ENCODE assay signal across 26 cellular contexts in genomic region chr22:26403827-26404226, GRCh38.
"Had no signal": no experiment of that assay in that cellular context is flagged by ENCODE, and none has a peak within 500 bp of the region (broad histone marks: within the 10 kb centered on the region; RNA-seq: fewer than 3 reads in every experiment).

No MANE protein-coding gene starts in this region.

- H3K79me2 ChIP-seq: hepatocyte had no signal

- H3K9me3 Mint-ChIP-seq: activated CD4-positive, alpha-beta memory T cell treated with anti-CD3 and anti-CD28 coated beads, Interleukin-2, amount 10 ng/mL, durations not matched to agents 7 days and 5 days; activated CD4-positive, alpha-beta T cell treated with anti-CD3 and anti-CD28 coated beads, Interleukin-2, amount 10 ng/mL, durations not matched to agents 7 days and 5 days; activated naive CD8-positive, alpha-beta T cell treated with anti-CD3 and anti-CD28 coated beads for 36 hours; activated T-cell treated with anti-CD3 and anti-CD28 coated beads, Interleukin-2, amount 50 U/mL, for 24 hours; mesothelial cell of epicardium; naive thymus-derived CD4-positive, alpha-beta T cell; stimulated activated naive B cell treated with anti-CD40 and anti-IgM and Interleukin-4, amounts not matched to agents 10 μg/mL and 1 μg/mL and 100 μg/mL, for 72 hours had no signal

- H3K9me3 ChIP-seq: adrenal gland, body of pancreas, gastroesophageal sphincter, left ventricle myocardium inferior, spleen, tibial nerve had no signal

- ATAC-seq: body of pancreas; gastroesophageal sphincter; naive thymus-derived CD4-positive, alpha-beta T cell; right cardiac atrium had no signal

- H3K4me2 ChIP-seq: hepatocyte had no signal

- H2AFZ ChIP-seq: hepatocyte had no signal

- H3K4me3 Mint-ChIP-seq: activated CD4-positive, alpha-beta memory T cell treated with anti-CD3 and anti-CD28 coated beads, Interleukin-2, amount 10 ng/mL, durations not matched to agents 7 days and 5 days; activated CD4-positive, alpha-beta T cell treated with anti-CD3 and anti-CD28 coated beads, Interleukin-2, amount 10 ng/mL, durations not matched to agents 7 days and 5 days; activated T-cell treated with anti-CD3 and anti-CD28 coated beads, Interleukin-2, amount 50 U/mL, for 24 hours; mesothelial cell of epicardium had no signal

- H3K36me3 ChIP-seq: adrenal gland, gastroesophageal sphincter, left ventricle myocardium inferior, spleen, tibial nerve had no signal

- H3K4me3 ChIP-seq: adrenal gland, body of pancreas, coronary artery, gastroesophageal sphincter, hepatocyte, left ventricle myocardium inferior, lung, spleen, tibial nerve had no signal

- H3K4me1 Mint-ChIP-seq: mesothelial cell of epicardium had no signal

- H3K36me3 Mint-ChIP-seq: activated naive CD8-positive, alpha-beta T cell treated with anti-CD3 and anti-CD28 coated beads for 36 hours; mesothelial cell of epicardium; naive thymus-derived CD4-positive, alpha-beta T cell; stimulated activated naive B cell treated with anti-CD40 and anti-IgM and Interleukin-4, amounts not matched to agents 10 μg/mL and 1 μg/mL and 100 μg/mL, for 72 hours had no signal

- H3K4me1 ChIP-seq: body of pancreas, gastroesophageal sphincter had no signal

- H3K27me3 ChIP-seq: adrenal gland, body of pancreas had no signal

- H3K27ac Mint-ChIP-seq: activated CD4-positive, alpha-beta memory T cell treated with anti-CD3 and anti-CD28 coated beads, Interleukin-2, amount 10 ng/mL, durations not matched to agents 7 days and 5 days; activated CD4-positive, alpha-beta T cell treated with anti-CD3 and anti-CD28 coated beads, Interleukin-2, amount 10 ng/mL, durations not matched to agents 7 days and 5 days; mesothelial cell of epicardium had no signal

- FAIRE-seq: endothelial cell of umbilical vein had no signal

- H3K27ac ChIP-seq: adrenal gland, body of pancreas, coronary artery, gastroesophageal sphincter, hepatocyte, left ventricle myocardium inferior, spleen, tibial nerve had no signal

- DNase-seq: activated CD4-positive, alpha-beta memory T cell treated with anti-CD3 and anti-CD28 coated beads, Interleukin-2, amount 10 ng/mL, durations not matched to agents 7 days and 5 days; activated CD4-positive, alpha-beta T cell treated with anti-CD3 and anti-CD28 coated beads for 1 hour; activated CD4-positive, alpha-beta T cell treated with anti-CD3 and anti-CD28 coated beads, Interleukin-2, amount 10 ng/mL, durations not matched to agents 7 days and 5 days; activated CD8-positive, alpha-beta memory T cell treated with anti-CD3 and anti-CD28 coated beads, Interleukin-2, amount 50 U/mL, for 48 hours; activated naive CD4-positive, alpha-beta T cell treated with Interleukin-2 at 50 U/mL for 16 hours; activated T-cell treated with anti-CD3 and anti-CD28 coated beads, Interleukin-2, amount 50 U/mL, for 24 hours; adrenal gland; aorta; body of pancreas; islet precursor cell; left ventricle myocardium inferior; naive thymus-derived CD4-positive, alpha-beta T cell; occipital lobe; right cardiac atrium; spleen; stimulated activated CD4-positive, alpha-beta T cell treated with anti-CD3 and anti-CD28 coated beads, Interleukin-4, amount 100 ng/mL, for 24 hours; stimulated activated naive B cell treated with anti-CD40 and anti-IgM and Interleukin-4, amounts not matched to agents 10 μg/mL and 1 μg/mL and 100 μg/mL, for 72 hours; T-helper 2 cell had no signal
